In genomic region chr18:22475426-22476100, GRCh38 we compare ENCODE assay signal across 17 cellular contexts. TPM values are rescaled to one million over a fixed set of nuclear protein-coding genes. Genes with fewer than 3 reads are reported as not detected.
DNase-seq lines count a peak whose midpoint lies in the region; TF ChIP-seq lines count a peak whose summit lies in the region.
"Had no signal": no experiment of that assay in that cellular context is flagged by ENCODE, and none has a peak within 500 bp of the region (broad histone marks: within the 10 kb centered on the region; RNA-seq: fewer than 3 reads in every experiment).

No MANE protein-coding gene starts in this region.

- intact Hi-C loops in thyroid gland (cut with DNase I), result no loop called here

- DNase-seq in NCI-H748 (lab: John Stamatoyannopoulos, UW; ENCODE audit: unreplicated experiment) (peak; percentile 26), NCI-H748 treated with DMSO at 0.1 percent for 48 hours (lab: John Stamatoyannopoulos, UW) (no peak), HT-29 (ENCODE audit: low spot score) (peak; percentile 31), NCI-H1105 treated with DMSO at 0.1 percent for 48 hours (lab: John Stamatoyannopoulos, UW) (peak; percentile 19), thyroid gland (peak; percentile 68 to 71), NCI-H526 treated with DMSO at 0.1 percent for 48 hours (lab: John Stamatoyannopoulos, UW) (no peak), substantia nigra (lab: John Stamatoyannopoulos, UW) (no peak)
- DNase-seq: 8988T; Calu3; CD4-positive, alpha-beta memory T cell; DMS79 treated with DMSO at 0.1 percent for 48 hours; GF-D8; HCEC 1CT; HFFc6 had no signal

- H3K4me3 ChIP-seq in thyroid gland (replicated peaks in 1 of 3), result no peak overlapping the region
- H3K4me3 ChIP-seq: BLaER1, GM23338 had no signal

- H3K9me3 ChIP-seq in thyroid gland, result no peaks in the 10 kb centered on the region
- H3K9me3 ChIP-seq: BLaER1 had no signal

- H3K36me3 ChIP-seq in thyroid gland, result no peaks in the 10 kb centered on the region
- H3K36me3 ChIP-seq: BLaER1 had no signal

- TF ChIP-seq POLR2A in thyroid gland (IDR thresholded peaks at IDR 0.05), result no peak

- TF ChIP-seq CTCF in thyroid gland (IDR thresholded peaks at IDR 0.05), result no peak

- H3K4me1 ChIP-seq in thyroid gland, result peaks cover 25 to 36% of the 10 kb centered on the region in 2 donors
- H3K4me1 ChIP-seq: BLaER1 had no signal

- H3K27ac ChIP-seq in thyroid gland, result peak overlapping the region in 1 of 3 donors; percentile 3
- H3K27ac ChIP-seq in substantia nigra (ENCODE audit: low read depth, low read length, poor library complexity, severe bottlenecking), result no peak overlapping the region
- H3K27ac ChIP-seq: BLaER1 had no signal

- no peaks in the 10 kb centered on the region for H3K27me3 ChIP-seq in thyroid gland
- H3K27me3 ChIP-seq: BLaER1 had no signal

- WGBS in thyroid gland, 2 donors, result 60 to 65% methylated on average over 7 of the region's 7 CpGs

RNA-seq across cellular contexts. Expression of gene CTAGE1, which starts 57.8 kb away (rescaled TPM):
- total RNA-seq in HT-29 (2014; rRNA removed; shearing (Covaris generic)), result not detected in 2 replicates
- not detected for total RNA-seq in thyroid gland
- total RNA-seq: A673; Calu3; CD4-positive, alpha-beta memory T cell had no signal

Comparison
In these comparisons a context has a peak if more than half of its experiments do, and no peak if none do; other contexts are left out.
1. DNase-seq: peak in NCI-H748 (single experiment), HT-29 (single experiment), NCI-H1105 treated with DMSO at 0.1 percent for 48 hours (single experiment) and thyroid gland (2 of 2); none in NCI-H748 treated with DMSO at 0.1 percent for 48 hours (single experiment), NCI-H526 treated with DMSO at 0.1 percent for 48 hours (single experiment) and substantia nigra (0 of 49).